In the genomic region with DNA sequence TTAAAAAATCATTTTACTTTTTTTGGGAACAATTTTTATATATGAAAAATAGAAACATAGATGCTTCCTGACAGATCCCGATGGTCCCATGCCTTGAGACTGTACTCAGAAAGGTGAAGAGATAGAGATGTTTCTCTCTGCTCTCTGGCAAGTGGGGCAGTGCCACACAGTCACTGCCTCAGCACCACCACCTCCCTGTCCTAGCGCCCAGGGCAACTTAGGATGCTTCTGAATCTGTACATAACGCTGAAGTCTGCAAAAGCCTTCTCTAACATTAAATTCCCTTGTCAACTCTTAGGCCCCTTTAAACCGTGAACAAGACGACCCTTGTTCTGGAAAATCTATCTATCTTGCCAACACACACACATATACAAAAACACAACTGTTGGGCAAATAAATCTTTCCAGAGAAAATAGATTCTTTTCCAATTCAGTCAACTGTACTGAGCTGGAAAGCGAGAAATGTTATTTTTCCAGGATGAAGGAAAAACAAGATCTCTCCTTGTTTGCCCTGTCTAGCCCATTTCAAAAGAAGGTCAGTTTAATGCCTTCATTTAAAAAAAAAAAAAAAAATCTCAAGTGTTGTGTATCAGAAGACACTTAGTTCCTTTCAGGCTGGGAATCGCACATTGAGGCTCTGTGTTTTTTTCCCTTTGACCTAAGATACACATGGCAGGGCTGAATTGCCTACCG, we compare ENCODE assay signal across 17 cellular contexts.
"Had no signal": no experiment of that assay in that cellular context is flagged by ENCODE, and none has a peak within 500 bp of the region (broad histone marks: within the 10 kb centered on the region; RNA-seq: fewer than 3 reads in every experiment).

No MANE protein-coding gene starts in this region.

- H3K27ac ChIP-seq: body of pancreas, colonic mucosa, transverse colon, vagina had no signal

- H3K36me3 ChIP-seq: colonic mucosa, transverse colon, vagina had no signal

- H3K4me3 ChIP-seq: body of pancreas, colonic mucosa, transverse colon, vagina had no signal

- H3K27me3 ChIP-seq: body of pancreas, colonic mucosa, transverse colon, vagina had no signal

- H3K4me1 ChIP-seq: colonic mucosa, vagina had no signal

- DNase-seq: activated CD4-positive, alpha-beta memory T cell treated with anti-CD3 and anti-CD28 coated beads, Interleukin-2, amount 10 ng/mL, durations not matched to agents 7 days and 5 days; activated CD4-positive, alpha-beta T cell treated with anti-CD3 and anti-CD28 coated beads for 4 hours; activated CD8-positive, alpha-beta memory T cell treated with anti-CD3 and anti-CD28 coated beads, Interleukin-2, amount 10 ng/mL, durations not matched to agents 7 days and 5 days; activated naive CD4-positive, alpha-beta T cell; activated naive CD8-positive, alpha-beta T cell treated with anti-CD3 and anti-CD28 coated beads for 36 hours; amniotic stem cell; body of pancreas; colonic mucosa; occipital lobe; retina; stimulated activated naive B cell treated with anti-CD40 and anti-IgM and Interleukin-4, amounts not matched to agents 10 μg/mL and 1 μg/mL and 100 μg/mL, for 72 hours; transverse colon had no signal

- ATAC-seq: activated CD8-positive, alpha-beta memory T cell treated with anti-CD3 and anti-CD28 coated beads, Interleukin-2, amount 10 ng/mL, durations not matched to agents 7 days and 5 days; activated T-helper 17 cell treated with anti-CD3 and anti-CD28 coated beads, Interleukin-2, amount 50 U/mL, for 72 hours; body of pancreas; esophagus mucosa; natural killer cell treated with Interleukin-12 subunit alpha and Interleukin-12 subunit beta and Interleukin-15 and Interleukin-18, amount 100 ng/mL, for 72 hours; stimulated activated naive B cell treated with anti-CD40 and anti-IgM and Interleukin-4, amounts not matched to agents 10 μg/mL and 1 μg/mL and 100 μg/mL, for 72 hours; WTC11 had no signal

- H3K9me3 ChIP-seq: body of pancreas, colonic mucosa, vagina had no signal
